In genomic region chr10:65030263-65030662, GRCh38 we compare ENCODE assay signal across 11 cellular contexts.
"Had no signal": no experiment of that assay in that cellular context is flagged by ENCODE, and none has a peak within 500 bp of the region (broad histone marks: within the 10 kb centered on the region; RNA-seq: fewer than 3 reads in every experiment).

No MANE protein-coding gene starts in this region.

- H3K4me3 ChIP-seq: GM23248, GM23338, HAP-1 had no signal

- H3K36me3 ChIP-seq: HAP-1 had no signal

- ATAC-seq: GM23338, HCT116 had no signal

- H3K9ac ChIP-seq: GM23248 had no signal

- H3K27ac Mint-ChIP-seq: GM23338, H9, HFFc6 had no signal

- H2AFZ ChIP-seq: GM23248, GM23338 had no signal

- H3K4me1 ChIP-seq: HAP-1 had no signal

- H3K27ac ChIP-seq: GM23248 had no signal

- H3K9me3 ChIP-seq: HAP-1 had no signal

- FAIRE-seq: H1, H54 had no signal

- H3K4me3 Mint-ChIP-seq: GM23338, H9, HFFc6 had no signal

- H3K4me1 Mint-ChIP-seq: GM23338 had no signal

- DNase-seq: GM23248, GOT3, H7, H9, HCEC 1CT, HFFc6 had no signal

- H3K4me2 ChIP-seq: GM23338 had no signal
